ENCODE assay signal across 12 cellular contexts in genomic region chr1:84675106-84675505, GRCh38.
"Had no signal": no experiment of that assay in that cellular context is flagged by ENCODE, and none has a peak within 500 bp of the region (broad histone marks: within the 10 kb centered on the region; RNA-seq: fewer than 3 reads in every experiment).

No MANE protein-coding gene starts in this region.

- H3K27me3 ChIP-seq: body of pancreas, ovary had no signal

- H3K4me3 ChIP-seq: body of pancreas, ovary, thoracic aorta had no signal

- ATAC-seq: activated CD4-positive, CD25-positive, alpha-beta regulatory T cell treated with anti-CD3 and anti-CD28 coated beads, Interleukin-2, amount 50 U/mL, for 24 hours; body of pancreas; left ventricle myocardium superior; stimulated activated naive CD8-positive, alpha-beta T cell treated with anti-CD3 and anti-CD28 coated beads, Interleukin-15, amount 100 ng/mL, for 72 hours had no signal

- H3K9me3 ChIP-seq: body of pancreas, ovary, thoracic aorta had no signal

- H3K36me3 ChIP-seq: ovary had no signal

- DNase-seq: activated CD4-positive, alpha-beta T cell treated with anti-CD3 and anti-CD28 coated beads, Interleukin-2, amount 50 U/mL, for 4 hours; activated effector memory CD4-positive, alpha-beta T cell treated with Interleukin-2 at 50 U/mL for 16 hours; activated T-cell treated with anti-CD3 and anti-CD28 coated beads, Interleukin-2, amount 50 U/mL, for 1 hour; body of pancreas; effector memory CD4-positive, alpha-beta T cell; left ventricle myocardium superior; ovary; stimulated activated CD4-positive, alpha-beta T cell treated with anti-CD3 and anti-CD28 coated beads, Interleukin-4, amount 100 ng/mL, for 24 hours; stimulated activated naive CD8-positive, alpha-beta T cell treated with anti-CD3 and anti-CD28 coated beads, Interleukin-15, amount 100 ng/mL, for 72 hours had no signal

- H3K27ac ChIP-seq: body of pancreas, epithelial cell of prostate, ovary, thoracic aorta had no signal
